In the genomic region with DNA sequence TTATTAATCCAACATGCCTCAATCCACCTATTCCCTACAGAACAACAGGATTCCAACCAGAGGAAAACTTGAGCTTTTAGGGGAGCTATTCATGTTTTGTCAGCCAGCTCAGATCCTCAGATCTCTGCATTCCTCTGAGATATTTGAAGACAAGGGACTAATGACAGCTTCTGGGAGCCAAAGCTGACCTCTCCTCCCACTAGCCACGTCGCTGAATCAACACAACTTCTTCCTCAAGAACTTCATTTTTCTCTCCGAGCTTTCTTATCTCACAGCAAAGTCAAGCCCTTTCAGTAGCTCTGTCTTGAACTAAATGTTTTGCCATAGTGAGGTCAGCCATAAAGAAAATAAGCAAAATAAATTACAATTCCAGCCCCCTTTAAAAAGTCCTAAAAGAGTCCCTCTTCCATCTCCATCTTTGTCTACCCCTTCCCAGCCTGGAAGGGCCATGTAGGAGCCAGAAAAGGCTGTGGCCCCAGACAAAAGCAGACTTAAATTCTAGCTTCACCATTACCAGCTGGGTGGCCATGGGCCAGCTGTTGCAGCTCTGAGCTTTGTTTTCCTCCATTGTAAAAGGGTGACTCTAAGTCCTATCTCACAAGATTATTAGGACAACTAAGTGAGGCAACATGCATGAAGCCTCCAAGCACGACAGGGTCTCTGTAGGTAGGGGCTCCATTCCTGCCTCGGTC, we compare ENCODE assay signal across 17 cellular contexts.
"Had no signal": no experiment of that assay in that cellular context is flagged by ENCODE, and none has a peak within 500 bp of the region (broad histone marks: within the 10 kb centered on the region; RNA-seq: fewer than 3 reads in every experiment).

No MANE protein-coding gene starts in this region.

- H3K27ac ChIP-seq: esophagus muscularis mucosa, ovary, transverse colon, WERI-Rb-1 had no signal

- H3K9me3 Mint-ChIP-seq: dendritic cell treated with granulocyte-macrophage colony-stimulating factor and Interleukin-4, amounts not matched to agents 40 ng/mL and 50 ng/mL, for 4 days had no signal

- H3K27ac Mint-ChIP-seq: activated naive CD8-positive, alpha-beta T cell; dendritic cell treated with granulocyte-macrophage colony-stimulating factor and Interleukin-4, amounts not matched to agents 40 ng/mL and 50 ng/mL, for 4 days had no signal

- H3K4me3 ChIP-seq: esophagus muscularis mucosa, ovary, transverse colon had no signal

- H3K4me3 Mint-ChIP-seq: activated naive CD8-positive, alpha-beta T cell; dendritic cell treated with granulocyte-macrophage colony-stimulating factor and Interleukin-4, amounts not matched to agents 40 ng/mL and 50 ng/mL, for 4 days had no signal

- H3K9me3 ChIP-seq: esophagus muscularis mucosa, ovary, transverse colon had no signal

- DNase-seq: activated CD4-positive, alpha-beta T cell treated with anti-CD3 and anti-CD28 coated beads for 1 hour; activated CD8-positive, alpha-beta memory T cell treated with anti-CD3 and anti-CD28 coated beads, Interleukin-2, amount 50 U/mL, for 48 hours; activated gamma-delta T cell treated with Interleukin-2 at 50 U/mL for 16 hours; activated T-cell treated with anti-CD3 and anti-CD28 coated beads, Interleukin-2, amount 50 U/mL, for 48 hours; effector CD8-positive, alpha-beta T cell; islet precursor cell; left colon; ovary; stimulated activated CD4-positive, alpha-beta T cell treated with anti-CD3 and anti-CD28 coated beads, Interleukin-12 subunit alpha, Interleukin-12 subunit beta, amount 100 ng/mL, for 4 hours; stimulated activated CD4-positive, alpha-beta T cell treated with anti-CD3 and anti-CD28 coated beads, Interleukin-1b, Interleukin-23, amount 100 ng/mL, for 48 hours; stimulated activated naive CD4-positive, alpha-beta T cell treated with Interleukin-2 at 50 U/mL for 16 hours; T-helper 2 cell; transverse colon; WERI-Rb-1 had no signal

- H3K36me3 Mint-ChIP-seq: activated naive CD8-positive, alpha-beta T cell had no signal

- H3K27me3 ChIP-seq: esophagus muscularis mucosa, ovary, transverse colon had no signal

- H3K36me3 ChIP-seq: esophagus muscularis mucosa, ovary, transverse colon, WERI-Rb-1 had no signal
